In the genomic region with DNA sequence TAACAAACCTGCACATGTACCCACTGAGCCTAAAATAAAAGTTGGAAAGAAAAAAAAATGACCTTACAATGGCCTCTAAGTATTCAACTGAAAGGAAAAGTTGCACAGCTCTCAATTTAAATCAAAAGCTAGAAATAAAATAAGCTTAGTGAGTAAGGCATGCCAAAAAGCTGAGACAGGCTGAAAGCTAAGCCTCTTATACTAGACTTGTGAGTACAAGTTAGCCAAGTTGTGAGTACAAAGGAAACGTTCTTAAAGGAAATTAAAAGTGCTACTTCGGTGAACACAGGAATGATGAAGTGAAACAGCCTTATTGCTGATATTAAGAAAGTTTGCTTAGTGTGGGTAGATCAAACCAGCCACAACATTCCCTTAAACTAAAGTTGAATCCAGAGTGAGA, we compare ENCODE assay signal across 17 cellular contexts.
A peak's percentile ranks its signal among the peaks of the same experiment; 100 is the strongest.
DNase-seq lines count a peak whose midpoint lies in the region; ATAC-seq, FAIRE-seq and TF ChIP-seq lines count a peak whose summit lies in the region.
"Had no signal": no experiment of that assay in that cellular context is flagged by ENCODE, and none has a peak within 500 bp of the region (broad histone marks: within the 10 kb centered on the region; RNA-seq: fewer than 3 reads in every experiment).

No MANE protein-coding gene starts in this region.

- H3K79me2 ChIP-seq in smooth muscle cell (ENCODE audit: low read depth), result no peaks in the 10 kb centered on the region

- H4K20me1 ChIP-seq in smooth muscle cell (ENCODE audit: low read depth), result no peaks in the 10 kb centered on the region

- no peaks in the 10 kb centered on the region for H3K9me3 ChIP-seq in smooth muscle cell (replicated peaks; ENCODE audit: low read depth)

- peak overlapping the region; percentile 43; the same call in 1 of the 2 replicates for H3K4me3 Mint-ChIP-seq in HFFc6
- H3K4me3 Mint-ChIP-seq in activated CD4-positive, alpha-beta memory T cell treated with anti-CD3 and anti-CD28 coated beads for 36 hours, result no peak overlapping the region
- H3K4me3 Mint-ChIP-seq: CD8-positive, alpha-beta memory T cell; H9 had no signal

- H3K4me2 ChIP-seq in smooth muscle cell, result peak overlapping the region; percentile 51

- peaks cover 5% of the 10 kb centered on the region for H3K4me1 ChIP-seq in smooth muscle cell (ENCODE audit: low read depth)

- DNase-seq in HFFc6, result no peak
- DNase-seq in bronchial epithelial cell (ENCODE audit: low read depth), result peak; percentile 15
- peak; percentile 56 for DNase-seq in kidney glomerular epithelial cell (lab: John Stamatoyannopoulos, UW)
- no peak for DNase-seq in smooth muscle cell (lab: John Stamatoyannopoulos, UW; ENCODE audit: unreplicated experiment)
- DNase-seq in activated CD4-positive, alpha-beta memory T cell treated with anti-CD3 and anti-CD28 coated beads for 36 hours, result no peak
- DNase-seq in activated T-cell treated with anti-CD3 and anti-CD28 coated beads, Interleukin-2, amount 50 U/mL, for 48 hours, result no peak
- DNase-seq: CD8-positive, alpha-beta memory T cell; H9; NCI-H146; NCI-H2081 treated with DMSO at 0.1 percent for 48 hours; NCI-H226; NCI-H526; NK-92 treated with Interleukin-12 subunit alpha and Interleukin-12 subunit beta, amount 100 ng/mL, for 24 hours; PC-3 had no signal

- no peak for FAIRE-seq in bronchial epithelial cell (lab: Jason Lieb, UNC)
- FAIRE-seq: HTR-8/SVneo had no signal

- peaks cover 51% of the 10 kb centered on the region for H3K4me1 Mint-ChIP-seq in HFFc6 (ENCODE audit: low read depth)
- no peaks in the 10 kb centered on the region for H3K4me1 Mint-ChIP-seq in activated CD4-positive, alpha-beta memory T cell treated with anti-CD3 and anti-CD28 coated beads for 36 hours (ENCODE audit: low read depth)
- H3K4me1 Mint-ChIP-seq: CD8-positive, alpha-beta memory T cell; H9 had no signal

- H3K27me3 Mint-ChIP-seq in HFFc6 (ENCODE audit: insufficient read depth), result no peaks in the 10 kb centered on the region
- H3K27me3 Mint-ChIP-seq in activated CD4-positive, alpha-beta memory T cell treated with anti-CD3 and anti-CD28 coated beads for 36 hours, result no peaks in the 10 kb centered on the region
- H3K27me3 Mint-ChIP-seq: CD8-positive, alpha-beta memory T cell had no signal

- intact Hi-C loops in activated CD4-positive, alpha-beta memory T cell treated with anti-CD3 and anti-CD28 coated beads for 36 hours (cut with micrococcal nuclease), result loop anchor here (10.0 kb wide), 1 partner anchor 564 kb away; no protein-coding TSS in a partner anchor

- no peak overlapping the region for H3K4me3 ChIP-seq in bronchial epithelial cell (ENCODE audit: low read depth, low read length)
- no peak overlapping the region for H3K4me3 ChIP-seq in smooth muscle cell

- H3K36me3 Mint-ChIP-seq in HFFc6 (ENCODE audit: low read depth), result no peaks in the 10 kb centered on the region; the same call in 1 of the 2 replicates
- H3K36me3 Mint-ChIP-seq in activated CD4-positive, alpha-beta memory T cell treated with anti-CD3 and anti-CD28 coated beads for 36 hours, result no peaks in the 10 kb centered on the region
- H3K36me3 Mint-ChIP-seq: CD8-positive, alpha-beta memory T cell had no signal

- TF ChIP-seq CTCF in HFFc6 (IDR thresholded peaks at IDR 0.05), result no peak
- no peak for TF ChIP-seq CTCF in bronchial epithelial cell (IDR thresholded peaks at IDR 0.05; ENCODE audit: insufficient read depth, low read length, severe bottlenecking)
- TF ChIP-seq CTCF in smooth muscle cell (IDR thresholded peaks at IDR 0.05; ENCODE audit: borderline replicate concordance, insufficient read depth, poor library complexity, severe bottlenecking), result no peak

- peak overlapping the region; percentile 76 for H2AFZ ChIP-seq in smooth muscle cell (ENCODE audit: low read depth)

- H3K9me3 Mint-ChIP-seq in HFFc6, result no peaks in the 10 kb centered on the region; the same call in 1 of the 2 replicates
- H3K9me3 Mint-ChIP-seq in activated CD4-positive, alpha-beta memory T cell treated with anti-CD3 and anti-CD28 coated beads for 36 hours, result no peaks in the 10 kb centered on the region
- H3K9me3 Mint-ChIP-seq: H9 had no signal

- POLR2A ChIA-PET in activated CD4-positive, alpha-beta memory T cell treated with anti-CD3 and anti-CD28 coated beads for 36 hours (lab: Charles Lee), result no interaction called here

- no peaks in the 10 kb centered on the region for H3F3A ChIP-seq in smooth muscle cell (ENCODE audit: low read depth)

- no peaks in the 10 kb centered on the region for H3K36me3 ChIP-seq in bronchial epithelial cell (ENCODE audit: control insufficient read depth, insufficient read depth, low read length)
- no peaks in the 10 kb centered on the region for H3K36me3 ChIP-seq in smooth muscle cell (ENCODE audit: low read depth)

- peak overlapping the region; percentile 65 for H3K27ac Mint-ChIP-seq in HFFc6
- H3K27ac Mint-ChIP-seq in activated CD4-positive, alpha-beta memory T cell treated with anti-CD3 and anti-CD28 coated beads for 36 hours, result no peak overlapping the region
- H3K27ac Mint-ChIP-seq: H9 had no signal

- CTCF ChIA-PET in activated CD4-positive, alpha-beta memory T cell treated with anti-CD3 and anti-CD28 coated beads for 36 hours (lab: Charles Lee), result no interaction called here

- H3K27ac ChIP-seq in smooth muscle cell (ENCODE audit: low read depth), result peak overlapping the region; percentile 47

- WGBS in smooth muscle cell (ENCODE audit: low lambda C conversion rate), result 51% methylated on average over 2 of the region's 2 CpGs

- no peak overlapping the region for H3K9ac ChIP-seq in smooth muscle cell (ENCODE audit: low read depth)

- H3K27me3 ChIP-seq in bronchial epithelial cell (ENCODE audit: control insufficient read depth, insufficient read depth, low read length) (no peaks in the 10 kb centered on the region), smooth muscle cell (ENCODE audit: low read depth) (no peaks in the 10 kb centered on the region)

- no peak for ATAC-seq in HG03378 (IDR thresholded peaks at IDR 0.05; ENCODE audit: unreplicated experiment)
- no peak for ATAC-seq in GM18867 (IDR thresholded peaks at IDR 0.05; ENCODE audit: unreplicated experiment)
- ATAC-seq: PC-3 had no signal

Comparison
In these comparisons a context has a peak if more than half of its experiments do, and no peak if none do; other contexts are left out.
1. DNase-seq: peak in bronchial epithelial cell (single experiment) and kidney glomerular epithelial cell (single experiment); none in HFFc6 (single experiment), smooth muscle cell (single experiment), activated CD4-positive, alpha-beta memory T cell treated with anti-CD3 and anti-CD28 coated beads for 36 hours (single experiment) and activated T-cell treated with anti-CD3 and anti-CD28 coated beads, Interleukin-2, amount 50 U/mL, for 48 hours (0 of 2).